ENCODE assay signal across 9 cellular contexts in the genomic region with DNA sequence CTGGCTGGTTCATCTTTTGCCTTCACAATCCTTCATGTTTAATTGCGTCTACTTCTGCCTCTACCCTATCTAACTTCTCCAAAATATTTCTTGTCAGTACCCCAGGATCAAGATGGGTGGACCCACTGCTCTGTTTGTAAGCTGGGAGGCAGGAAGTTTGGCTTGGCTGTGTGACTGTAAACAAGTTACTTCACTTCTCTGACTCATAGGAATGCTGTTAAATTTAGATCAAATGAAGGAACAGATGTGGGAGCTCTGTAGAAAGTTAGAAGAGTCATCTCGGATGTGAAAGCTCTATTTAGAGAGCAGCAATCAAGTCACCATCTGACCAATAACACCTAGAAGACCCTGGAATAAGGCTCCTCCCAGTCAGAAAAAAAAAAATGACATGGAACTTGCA. TPM values are rescaled to one million over a fixed set of nuclear protein-coding genes. Genes with fewer than 3 reads are reported as not detected.
DNase-seq lines count a peak whose midpoint lies in the region; ATAC-seq and TF ChIP-seq lines count a peak whose summit lies in the region.
"Had no signal": no experiment of that assay in that cellular context is flagged by ENCODE, and none has a peak within 500 bp of the region (broad histone marks: within the 10 kb centered on the region; RNA-seq: fewer than 3 reads in every experiment).

No MANE protein-coding gene starts in this region.

- no peaks in the 10 kb centered on the region for H3K27me3 Mint-ChIP-seq in MCF 10A (ENCODE audit: insufficient read depth, unreplicated experiment)
- peaks cover 7% of the 10 kb centered on the region for H3K27me3 Mint-ChIP-seq in activated CD4-positive, alpha-beta T cell treated with anti-CD3 and anti-CD28 coated beads, Interleukin-2, amount 10 ng/mL, durations not matched to agents 24 days and 14 days

- BruUV-seq in MCF 10A (replicated peaks; lab: Mats Ljungman, UMichigan), result no TSS peak

- H3K4me1 Mint-ChIP-seq in MCF 10A (ENCODE audit: insufficient read depth, unreplicated experiment), result peaks cover 20% of the 10 kb centered on the region
- H3K4me1 Mint-ChIP-seq in activated CD4-positive, alpha-beta T cell treated with anti-CD3 and anti-CD28 coated beads, Interleukin-2, amount 10 ng/mL, durations not matched to agents 24 days and 14 days, result no peaks in the 10 kb centered on the region

- H3K27ac ChIP-seq in hepatocyte (peak overlapping the region; percentile 46), substantia nigra (ENCODE audit: low read depth, low read length, poor library complexity, severe bottlenecking) (no peak overlapping the region)

- H3K27ac Mint-ChIP-seq in MCF 10A (ENCODE audit: low read depth, unreplicated experiment), result peak overlapping the region; percentile 87
- H3K27ac Mint-ChIP-seq in activated CD4-positive, alpha-beta T cell treated with anti-CD3 and anti-CD28 coated beads, Interleukin-2, amount 10 ng/mL, durations not matched to agents 24 days and 14 days, result no peak overlapping the region

- H3K36me3 ChIP-seq in hepatocyte (replicated peaks; ENCODE audit: insufficient read depth, low read depth), result no peaks in the 10 kb centered on the region

- no peaks in the 10 kb centered on the region for H3K79me2 ChIP-seq in hepatocyte

- H3K9me3 ChIP-seq in hepatocyte (ENCODE audit: low read depth), result no peaks in the 10 kb centered on the region

- intact Hi-C loops in MCF 10A (cut with micrococcal nuclease), result no loop called here
- intact Hi-C loops in activated CD4-positive, alpha-beta T cell treated with anti-CD3 and anti-CD28 coated beads, Interleukin-2, amount 10 ng/mL, durations not matched to agents 24 days and 14 days (cut with micrococcal nuclease), result no loop called here

- ATAC-seq in GM18861 (IDR thresholded peaks at IDR 0.05; ENCODE audit: unreplicated experiment), result no peak

- POLR2A ChIA-PET in MCF 10A (lab: Yijun Ruan, JAX), result interaction anchor here (0.6 to 0.7 kb wide), 2 partner anchors 36 to 171 kb away, joined by 4 to 5 read pairs; no protein-coding TSS in a partner anchor

- WGBS in hepatocyte (ENCODE audit: low lambda C conversion rate, missing lambda C conversion rate), result 66% methylated on average over 2 of the region's 2 CpGs

- H3K4me3 ChIP-seq in hepatocyte, result no peak overlapping the region

- H3K36me3 Mint-ChIP-seq in MCF 10A (ENCODE audit: insufficient read depth, unreplicated experiment), result no peaks in the 10 kb centered on the region
- no peaks in the 10 kb centered on the region for H3K36me3 Mint-ChIP-seq in activated CD4-positive, alpha-beta T cell treated with anti-CD3 and anti-CD28 coated beads, Interleukin-2, amount 10 ng/mL, durations not matched to agents 24 days and 14 days (ENCODE audit: low read depth)
- H3K36me3 Mint-ChIP-seq: naive B cell had no signal

- CTCF ChIA-PET in MCF 10A (lab: Yijun Ruan, JAX), result interaction anchor here (0.6 to 1.1 kb wide), 3 partner anchors 83 to 394 kb away, joined by 3 read pairs; no protein-coding TSS in a partner anchor

- TF ChIP-seq CTCF in MCF 10A (IDR thresholded peaks at IDR 0.05; ENCODE audit: unreplicated experiment) (no peak), hepatocyte (IDR thresholded peaks at IDR 0.05; ENCODE audit: poor library complexity) (no peak)

- no peak overlapping the region for H3K4me2 ChIP-seq in hepatocyte

- H3K9me2 ChIP-seq in hepatocyte (replicated peaks; ENCODE audit: insufficient read depth), result no peaks in the 10 kb centered on the region

- H3K9me3 Mint-ChIP-seq in MCF 10A (ENCODE audit: unreplicated experiment), result no peaks in the 10 kb centered on the region
- no peaks in the 10 kb centered on the region for H3K9me3 Mint-ChIP-seq in activated CD4-positive, alpha-beta T cell treated with anti-CD3 and anti-CD28 coated beads, Interleukin-2, amount 10 ng/mL, durations not matched to agents 24 days and 14 days
- H3K9me3 Mint-ChIP-seq: naive B cell had no signal

- no peak overlapping the region for H2AFZ ChIP-seq in hepatocyte

- DNase-seq in HCEC 1CT, result peak; percentile 96
- peak; percentile 79 for DNase-seq in MCF 10A (ENCODE audit: unreplicated experiment)
- DNase-seq in hepatocyte (ENCODE audit: low spot score), result no peak
- DNase-seq in superior temporal gyrus (ENCODE audit: extremely low spot score), result peak; percentile 65
- DNase-seq in activated CD4-positive, alpha-beta T cell treated with anti-CD3 and anti-CD28 coated beads, Interleukin-2, amount 10 ng/mL, durations not matched to agents 24 days and 14 days, result no peak
- DNase-seq in NCI-H69 (lab: John Stamatoyannopoulos, UW), result no peak
- DNase-seq in substantia nigra (lab: John Stamatoyannopoulos, UW), result no peak
- DNase-seq: naive B cell had no signal

- H4K20me1 ChIP-seq in hepatocyte (ENCODE audit: insufficient read depth, poor library complexity, severe bottlenecking), result no peaks in the 10 kb centered on the region

- peaks cover 23% of the 10 kb centered on the region for H3K4me1 ChIP-seq in hepatocyte (ENCODE audit: insufficient read depth)

- H3K27me3 ChIP-seq in hepatocyte, result no peaks in the 10 kb centered on the region

- H3K4me3 Mint-ChIP-seq in MCF 10A (ENCODE audit: unreplicated experiment), result no peak overlapping the region
- H3K4me3 Mint-ChIP-seq in activated CD4-positive, alpha-beta T cell treated with anti-CD3 and anti-CD28 coated beads, Interleukin-2, amount 10 ng/mL, durations not matched to agents 24 days and 14 days, result no peak overlapping the region

RNA-seq across cellular contexts. Expression of gene MRTFB, which starts 55.2 kb away (rescaled TPM):
- total RNA-seq in MCF 10A (2022), result 30.0 and 33.3 TPM in 2 replicates
- total RNA-seq in hepatocyte, result 21.2 and 27.9 TPM in 2 replicates
- polyA plus RNA-seq in hepatocyte, result 10.9 and 17.2 TPM in 2 replicates
- 13.1 and 15.0 TPM in 2 replicates for total RNA-seq in activated CD4-positive, alpha-beta T cell treated with anti-CD3 and anti-CD28 coated beads, Interleukin-2, amount 10 ng/mL, durations not matched to agents 24 days and 14 days

Comparison
In these comparisons a context has a peak if more than half of its experiments do, and no peak if none do; other contexts are left out.
1. DNase-seq: peak in HCEC 1CT (single experiment), MCF 10A (single experiment) and superior temporal gyrus (single experiment); none in hepatocyte (single experiment), activated CD4-positive, alpha-beta T cell treated with anti-CD3 and anti-CD28 coated beads, Interleukin-2, amount 10 ng/mL, durations not matched to agents 24 days and 14 days (single experiment), NCI-H69 (single experiment) and substantia nigra (0 of 49).